Comparison of ENCODE assay signal across 1 cellular context in the genomic region with DNA sequence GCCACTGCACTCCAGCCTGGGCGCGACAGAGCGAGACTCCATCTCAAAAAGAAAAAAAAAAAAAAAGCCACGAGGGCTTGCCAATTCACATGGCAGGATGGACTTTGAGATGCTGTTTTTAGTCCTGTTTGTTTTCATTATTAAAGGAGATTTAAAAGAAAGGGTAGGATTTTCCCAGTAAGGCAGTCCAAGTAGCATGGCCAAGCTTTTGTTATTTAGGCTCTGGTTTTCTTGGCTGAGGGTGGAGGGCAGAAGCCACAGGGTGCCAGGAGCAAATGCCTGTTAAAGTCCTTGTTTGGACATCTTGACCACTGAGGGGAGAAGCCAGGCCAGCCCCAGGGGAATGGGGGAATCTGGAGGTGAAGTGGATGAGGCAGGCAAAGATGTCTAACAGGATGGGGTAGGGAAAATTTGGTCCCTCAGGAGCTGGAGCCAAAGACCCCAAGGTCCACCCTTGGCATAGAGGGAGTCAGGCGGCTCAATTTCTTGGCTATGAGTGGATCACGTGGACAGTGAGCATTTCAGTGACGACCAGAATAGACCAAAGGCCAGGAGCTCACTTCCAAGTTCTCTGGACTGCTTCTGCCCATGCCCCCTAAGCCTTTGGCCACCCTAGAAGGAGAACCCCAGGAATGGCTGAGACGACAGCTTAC.
TF ChIP-seq lines count a peak whose summit lies in the region.

No MANE protein-coding gene starts in this region.

TF ChIP-seq in K562, 482 proteins besides CTCF, POLR2A, EP300 and RAD21:
- TF ChIP-seq HDAC2 (IDR thresholded peaks at IDR 0.05), result no peak
- no peak for TF ChIP-seq PYGO2 (tag; IDR thresholded peaks at IDR 0.05)
- TF ChIP-seq COPS2 (conservative IDR thresholded peaks at IDR 0.05), result no peak
- no peak for TF ChIP-seq RBM15 (IDR thresholded peaks at IDR 0.05; ENCODE audit: insufficient read depth, low read length)
- no peak for TF ChIP-seq SIRT6 (IDR thresholded peaks at IDR 0.05; ENCODE audit: low read depth, low read length)
- TF ChIP-seq, protein P1, sequence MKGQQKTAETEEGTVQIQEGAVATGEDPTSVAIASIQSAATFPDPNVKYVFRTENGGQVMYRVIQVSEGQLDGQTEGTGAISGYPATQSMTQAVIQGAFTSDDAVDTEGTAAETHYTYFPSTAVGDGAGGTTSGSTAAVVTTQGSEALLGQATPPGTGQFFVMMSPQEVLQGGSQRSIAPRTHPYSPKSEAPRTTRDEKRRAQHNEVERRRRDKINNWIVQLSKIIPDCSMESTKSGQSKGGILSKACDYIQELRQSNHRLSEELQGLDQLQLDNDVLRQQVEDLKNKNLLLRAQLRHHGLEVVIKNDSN (CRISPR knock-in tag; IDR thresholded peaks at IDR 0.05), result peak; percentile 57
- TF ChIP-seq, protein P2, sequence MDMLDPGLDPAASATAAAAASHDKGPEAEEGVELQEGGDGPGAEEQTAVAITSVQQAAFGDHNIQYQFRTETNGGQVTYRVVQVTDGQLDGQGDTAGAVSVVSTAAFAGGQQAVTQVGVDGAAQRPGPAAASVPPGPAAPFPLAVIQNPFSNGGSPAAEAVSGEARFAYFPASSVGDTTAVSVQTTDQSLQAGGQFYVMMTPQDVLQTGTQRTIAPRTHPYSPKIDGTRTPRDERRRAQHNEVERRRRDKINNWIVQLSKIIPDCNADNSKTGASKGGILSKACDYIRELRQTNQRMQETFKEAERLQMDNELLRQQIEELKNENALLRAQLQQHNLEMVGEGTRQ (CRISPR knock-in tag; IDR thresholded peaks at IDR 0.05), result peak; percentile 36; the same call in 1 of the 2 replicates
- TF ChIP-seq, protein P3, sequence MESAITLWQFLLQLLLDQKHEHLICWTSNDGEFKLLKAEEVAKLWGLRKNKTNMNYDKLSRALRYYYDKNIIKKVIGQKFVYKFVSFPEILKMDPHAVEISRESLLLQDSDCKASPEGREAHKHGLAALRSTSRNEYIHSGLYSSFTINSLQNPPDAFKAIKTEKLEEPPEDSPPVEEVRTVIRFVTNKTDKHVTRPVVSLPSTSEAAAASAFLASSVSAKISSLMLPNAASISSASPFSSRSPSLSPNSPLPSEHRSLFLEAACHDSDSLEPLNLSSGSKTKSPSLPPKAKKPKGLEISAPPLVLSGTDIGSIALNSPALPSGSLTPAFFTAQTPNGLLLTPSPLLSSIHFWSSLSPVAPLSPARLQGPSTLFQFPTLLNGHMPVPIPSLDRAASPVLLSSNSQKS (CRISPR knock-in tag; IDR thresholded peaks at IDR 0.05), result no peak
- TF ChIP-seq ZFP30 (CRISPR knock-in tag; IDR thresholded peaks at IDR 0.05; ENCODE audit: borderline replicate concordance), result no peak
- TF ChIP-seq XRCC4 (IDR thresholded peaks at IDR 0.05; ENCODE audit: extremely low read depth, insufficient read depth, insufficient read length), result no peak
- TF ChIP-seq GATAD2B (IDR thresholded peaks at IDR 0.05; ENCODE audit: borderline replicate concordance), result no peak
